ENCODE assay signal across 7 cellular contexts in genomic region chr2:219362524-219363164, GRCh38. TPM values are rescaled to one million over a fixed set of nuclear protein-coding genes. Genes with fewer than 3 reads are reported as not detected.
A peak's percentile ranks its signal among the peaks of the same experiment; 100 is the strongest.
DNase-seq lines count a peak whose midpoint lies in the region; ATAC-seq and TF ChIP-seq lines count a peak whose summit lies in the region.

No MANE protein-coding gene starts in this region.

- ATAC-seq in GM18519 (IDR thresholded peaks at IDR 0.05; ENCODE audit: low FRiP score, unreplicated experiment) (peak; percentile 80), HG02642 (IDR thresholded peaks at IDR 0.05; ENCODE audit: poor library complexity, unreplicated experiment) (peak; percentile 72)

- H3K4me1 ChIP-seq in mammary epithelial cell (ENCODE audit: insufficient read depth, low read length) (peaks cover 15% of the 10 kb centered on the region), osteoblast (ENCODE audit: insufficient read depth, low read length) (peaks cover 17% of the 10 kb centered on the region)

- H3K4me3 ChIP-seq in mammary epithelial cell (replicated peaks in 1 of 3; ENCODE audit: insufficient read depth in 1 of 3, low read depth in 2 of 3, low read length in 3 of 3) (no peak overlapping the region), osteoblast (ENCODE audit: insufficient read depth, low read length) (no peak overlapping the region)

- H4K20me1 ChIP-seq in mammary epithelial cell (ENCODE audit: insufficient read depth, low read length) (no peaks in the 10 kb centered on the region), osteoblast (ENCODE audit: insufficient read depth, low read length) (no peaks in the 10 kb centered on the region)

- H3K36me3 ChIP-seq in mammary epithelial cell (ENCODE audit: insufficient read depth, low read length) (no peaks in the 10 kb centered on the region), osteoblast (ENCODE audit: insufficient read depth, low read length) (no peaks in the 10 kb centered on the region)

- H2AFZ ChIP-seq in mammary epithelial cell (ENCODE audit: low read depth, low read length) (no peak overlapping the region), osteoblast (ENCODE audit: low read length) (no peak overlapping the region)

- dilution Hi-C loops in mammary epithelial cell (cut with HindIII; ENCODE audit: low sequenced_read_pairs), result loop anchor here (5.0 kb wide), 1 partner anchor 35 kb away; no protein-coding TSS in a partner anchor

- H3K27ac ChIP-seq in mammary epithelial cell (ENCODE audit: insufficient read depth, low read depth, low read length) (no peak overlapping the region), osteoblast (ENCODE audit: low read depth, low read length) (peak overlapping the region; percentile 8)

- TF ChIP-seq CTCF in mammary epithelial cell (conservative IDR thresholded peaks at IDR 0.05 in 1 of 2, IDR thresholded peaks at IDR 0.05 in 1 of 2; ENCODE audit: extremely low read depth in 1 of 2, insufficient read depth in 1 of 2, low read depth in 1 of 2, low read length in 2 of 2), result no peak
- TF ChIP-seq CTCF in osteoblast (IDR thresholded peaks at IDR 0.05; ENCODE audit: extremely low read depth, low read depth, low read length), result no peak

- in situ Hi-C loops in mammary epithelial cell (cut with MboI; ENCODE audit: low sequenced_read_pairs in 2 of 2), result no loop called here

- intact Hi-C loops in mammary epithelial cell (cut with micrococcal nuclease) (no loop called here), posterior vena cava (cut with DNase I) (no loop called here)

- 26% methylated on average over 3 of the region's 3 CpGs for WGBS in mammary epithelial cell (ENCODE audit: low coverage, missing lambda C conversion rate)

- H3K27me3 ChIP-seq in mammary epithelial cell (ENCODE audit: insufficient read depth, low read length), result peaks cover 19% of the 10 kb centered on the region
- peaks cover 30% of the 10 kb centered on the region for H3K27me3 ChIP-seq in osteoblast (ENCODE audit: insufficient read depth, low read length)

- no TSS peak for BruUV-seq in mammary epithelial cell (replicated peaks; lab: Mats Ljungman, UMichigan)

- H3K9me3 ChIP-seq in mammary epithelial cell (replicated peaks; ENCODE audit: insufficient read depth, low read length) (no peaks in the 10 kb centered on the region), osteoblast (ENCODE audit: low read depth, low read length) (no peaks in the 10 kb centered on the region)

- no peaks in the 10 kb centered on the region for H3K79me2 ChIP-seq in mammary epithelial cell (ENCODE audit: insufficient read depth, low read length)
- H3K79me2 ChIP-seq in osteoblast (ENCODE audit: insufficient read depth, low read length), result no peaks in the 10 kb centered on the region

- H3K4me2 ChIP-seq in mammary epithelial cell (ENCODE audit: insufficient read depth, low read depth, low read length) (no peak overlapping the region), osteoblast (ENCODE audit: insufficient read depth, low read length) (peak overlapping the region; percentile 7)

- peak; percentile 61 for DNase-seq in NCI-H2029 (lab: John Stamatoyannopoulos, UW)
- DNase-seq in mammary epithelial cell, result peak; percentile 75
- DNase-seq in osteoblast (ENCODE audit: insufficient read length, low spot score, missing footprints), result peak; percentile 98
- DNase-seq in NK-92 (lab: John Stamatoyannopoulos, UW; ENCODE audit: unreplicated experiment), result no peak
- no peak for DNase-seq in posterior vena cava (ENCODE audit: low spot score)

- no peak overlapping the region for H3K9ac ChIP-seq in mammary epithelial cell (ENCODE audit: insufficient read depth, low read length)

- CTCF ChIA-PET in mammary epithelial cell (lab: Charles Lee; ENCODE audit: low non-redundant PET), result no interaction called here

RNA-seq across cellular contexts. Expression of gene DNPEP, which starts 25.1 kb away (rescaled TPM):
- total RNA-seq in mammary epithelial cell (10 to 100 TPM; 49.5 to 58.5 TPM), osteoblast (60.7 and 67.3 TPM in 2 replicates), posterior vena cava (10 to 100 TPM; 41.9 to 44.0 TPM)
- polyA plus RNA-seq in mammary epithelial cell, result 56.4 TPM
- 123 TPM for polyA minus RNA-seq in mammary epithelial cell

RNA-seq across cellular contexts. Expression of gene RESP18, which starts 30.1 kb away (rescaled TPM):
- not detected for total RNA-seq in mammary epithelial cell
- not detected for polyA plus RNA-seq in mammary epithelial cell
- not detected for polyA minus RNA-seq in mammary epithelial cell
- total RNA-seq in osteoblast, result not detected in 2 replicates
- total RNA-seq in posterior vena cava, result not detected

RNA-seq across cellular contexts. Expression of gene PTPRN, which starts 53.4 kb away (rescaled TPM):
- not detected for total RNA-seq in mammary epithelial cell
- 0.07 TPM for polyA plus RNA-seq in mammary epithelial cell
- not detected for polyA minus RNA-seq in mammary epithelial cell
- under 0.01 and 1.2 TPM in 2 replicates for total RNA-seq in osteoblast
- total RNA-seq in posterior vena cava, result not detected

RNA-seq across cellular contexts. Expression of gene DES, which starts 55.5 kb away (rescaled TPM):
- under 1 TPM in 1 of 2 donors, not detected in 1; 0.33 TPM for total RNA-seq in mammary epithelial cell
- polyA plus RNA-seq in mammary epithelial cell, result 0.07 TPM
- not detected for polyA minus RNA-seq in mammary epithelial cell
- total RNA-seq in osteoblast, result 0.72 and 1.2 TPM in 2 replicates
- 1,000 to 10,000 TPM; 6,561 to 7,652 TPM for total RNA-seq in posterior vena cava

Comparison
In these comparisons a context has a peak if more than half of its experiments do, and no peak if none do; other contexts are left out.
1. DNase-seq: peak in NCI-H2029 (single experiment), mammary epithelial cell (single experiment) and osteoblast (single experiment); none in NK-92 (single experiment) and posterior vena cava (single experiment).